ENCODE assay signal across 1 cellular context in genomic region chrX:155068165-155068564, GRCh38.
TF ChIP-seq lines count a peak whose summit lies in the region.

No MANE protein-coding gene starts in this region.

TF ChIP-seq in K562, 482 proteins besides CTCF, POLR2A, EP300 and RAD21:
- TF ChIP-seq RFX5 (IDR thresholded peaks at IDR 0.05; ENCODE audit: low read depth, low read length) (no peak), RNF2 (IDR thresholded peaks at IDR 0.05) (no peak), JUN (IDR thresholded peaks at IDR 0.05; ENCODE audit: borderline replicate concordance, low read depth, low read length) (0 out of 2 replicates have a peak, but pooled peaks have one; percentile 14), JUN (CRISPR knock-in tag; IDR thresholded peaks at IDR 0.05; ENCODE audit: borderline replicate concordance) (no peak), E4F1 (CRISPR knock-in tag; IDR thresholded peaks at IDR 0.05; ENCODE audit: borderline replicate concordance) (no peak), SAFB2 (IDR thresholded peaks at IDR 0.05; ENCODE audit: borderline replicate concordance, low read depth, low read length, severe bottlenecking) (no peak), FOSL1 (tag; conservative IDR thresholded peaks at IDR 0.05) (peak; percentile 75), JUND (IDR thresholded peaks at IDR 0.05; ENCODE audit: borderline replicate concordance, low read depth, low read length) (peak; percentile 49; the same call in 1 of the 2 replicates), JUND (tag; IDR thresholded peaks at IDR 0.05; ENCODE audit: borderline replicate concordance, low read depth, low read length) (no peak), ZNF324 (CRISPR knock-in tag; IDR thresholded peaks at IDR 0.05) (no peak), NR2C2 (CRISPR knock-in tag; IDR thresholded peaks at IDR 0.05) (no peak), NR2C2 (tag; IDR thresholded peaks at IDR 0.05) (0 out of 2 replicates have a peak, but pooled peaks have one; percentile 38), RAD51 (IDR thresholded peaks at IDR 0.05; ENCODE audit: borderline replicate concordance, low read depth) (no peak), IRF1 (CRISPR knock-in tag; IDR thresholded peaks at IDR 0.05; ENCODE audit: borderline replicate concordance) (no peak), KDM1A (IDR thresholded peaks at IDR 0.05) (peak; percentile 18 to 28; a peak in 1 of 4 replicates), PKNOX1 (IDR thresholded peaks at IDR 0.05) (no peak), ZNF239 (CRISPR knock-in tag; IDR thresholded peaks at IDR 0.05) (no peak), NFXL1 (CRISPR knock-in tag; IDR thresholded peaks at IDR 0.05) (no peak), ZBTB7A (IDR thresholded peaks at IDR 0.05; ENCODE audit: borderline replicate concordance, control insufficient read depth, low read depth, low read length) (no peak), ZNF584 (CRISPR knock-in tag; IDR thresholded peaks at IDR 0.05; ENCODE audit: low read depth) (no peak)
- TF ChIP-seq, protein P1, sequence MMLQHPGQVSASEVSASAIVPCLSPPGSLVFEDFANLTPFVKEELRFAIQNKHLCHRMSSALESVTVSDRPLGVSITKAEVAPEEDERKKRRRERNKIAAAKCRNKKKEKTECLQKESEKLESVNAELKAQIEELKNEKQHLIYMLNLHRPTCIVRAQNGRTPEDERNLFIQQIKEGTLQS (IDR thresholded peaks at IDR 0.05) = peak; percentile 61; the same call in 1 of the 2 replicates
- TF ChIP-seq, protein P1 (CRISPR knock-in tag; conservative IDR thresholded peaks at IDR 0.05) = no peak
- TF ChIP-seq, protein P2, sequence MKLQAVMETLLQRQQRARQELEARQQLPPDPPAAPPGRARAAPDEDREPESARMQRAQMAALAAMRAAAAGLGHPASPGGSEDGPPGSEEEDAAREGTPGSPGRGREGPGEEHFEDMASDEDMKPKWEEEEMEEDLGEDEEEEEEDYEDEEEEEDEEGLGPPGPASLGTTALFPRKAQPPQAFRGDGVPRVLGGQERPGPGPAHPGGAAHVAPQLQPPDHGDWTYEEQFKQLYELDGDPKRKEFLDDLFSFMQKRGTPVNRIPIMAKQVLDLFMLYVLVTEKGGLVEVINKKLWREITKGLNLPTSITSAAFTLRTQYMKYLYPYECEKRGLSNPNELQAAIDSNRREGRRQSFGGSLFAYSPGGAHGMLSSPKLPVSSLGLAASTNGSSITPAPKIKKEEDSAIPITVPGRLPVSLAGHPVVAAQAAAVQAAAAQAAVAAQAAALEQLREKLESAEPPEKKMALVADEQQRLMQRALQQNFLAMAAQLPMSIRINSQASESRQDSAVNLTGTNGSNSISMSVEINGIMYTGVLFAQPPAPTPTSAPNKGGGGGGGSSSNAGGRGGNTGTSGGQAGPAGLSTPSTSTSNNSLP (IDR thresholded peaks at IDR 0.05; ENCODE audit: borderline replicate concordance, low read depth, low read length) = no peak
- TF ChIP-seq, protein P3, sequence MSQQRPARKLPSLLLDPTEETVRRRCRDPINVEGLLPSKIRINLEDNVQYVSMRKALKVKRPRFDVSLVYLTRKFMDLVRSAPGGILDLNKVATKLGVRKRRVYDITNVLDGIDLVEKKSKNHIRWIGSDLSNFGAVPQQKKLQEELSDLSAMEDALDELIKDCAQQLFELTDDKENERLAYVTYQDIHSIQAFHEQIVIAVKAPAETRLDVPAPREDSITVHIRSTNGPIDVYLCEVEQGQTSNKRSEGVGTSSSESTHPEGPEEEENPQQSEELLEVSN (IDR thresholded peaks at IDR 0.05; ENCODE audit: borderline replicate concordance in 1 of 2, extremely low read depth in 1 of 2, insufficient read depth in 1 of 2, insufficient read length in 1 of 2, low read depth in 1 of 2, low read length in 1 of 2, poor library complexity in 1 of 2, severe bottlenecking in 1 of 2) = no peak
